20 cellular contexts compared by ENCODE assay signal in the genomic region with DNA sequence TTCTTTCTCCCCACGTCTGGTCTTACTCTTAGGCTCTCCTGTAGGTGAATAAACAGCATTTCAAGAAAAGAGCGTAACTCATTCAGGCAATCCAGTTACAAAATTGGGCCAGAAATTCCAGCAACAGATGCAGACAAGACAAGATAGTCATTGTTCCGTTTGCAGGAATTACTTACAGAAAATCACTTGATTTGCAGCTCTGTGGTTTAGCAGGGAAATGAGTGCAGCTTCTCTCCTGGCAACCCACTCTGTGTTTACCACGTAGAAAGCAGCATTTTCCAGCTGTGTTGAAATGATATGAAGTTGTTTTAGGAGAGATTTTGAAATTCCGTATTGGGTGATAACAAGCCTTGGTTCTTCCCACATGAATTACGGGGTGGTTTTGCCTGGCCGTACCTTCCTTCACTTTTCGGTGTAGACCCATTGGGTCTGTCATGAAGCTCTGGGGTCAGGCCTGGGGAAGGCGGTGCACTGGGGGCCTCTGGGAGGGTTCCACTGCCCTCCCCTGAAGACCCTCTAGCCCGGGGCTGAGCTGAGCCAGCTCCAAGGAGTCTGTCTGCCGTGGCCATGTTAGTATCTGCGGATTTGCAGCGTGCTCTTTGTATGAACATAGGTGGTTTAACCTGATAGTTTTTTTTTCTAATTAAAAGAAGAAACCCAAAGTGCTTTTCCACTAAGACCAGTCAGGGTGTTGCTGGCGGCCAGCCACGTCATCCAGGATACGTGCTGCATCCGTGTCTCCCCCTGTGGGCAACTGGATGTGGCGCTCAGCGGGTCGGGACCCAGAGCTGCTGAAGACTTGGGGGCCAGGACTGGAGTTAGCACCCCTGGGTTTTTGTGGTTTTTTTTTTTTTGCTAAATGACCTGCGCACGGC. TPM values are rescaled to one million over a fixed set of nuclear protein-coding genes. Genes with fewer than 3 reads are reported as not detected.
DNase-seq lines count a peak whose midpoint lies in the region; ATAC-seq and TF ChIP-seq lines count a peak whose summit lies in the region.
"Had no signal": no experiment of that assay in that cellular context is flagged by ENCODE, and none has a peak within 500 bp of the region (broad histone marks: within the 10 kb centered on the region; RNA-seq: fewer than 3 reads in every experiment).

No MANE protein-coding gene starts in this region.

- H3K27me3 Mint-ChIP-seq in stimulated activated memory B cell treated with anti-CD40 and anti-IgM and Interleukin-4, amounts not matched to agents 10 μg/mL and 1 μg/mL and 100 μg/mL, for 72 hours = no peaks in the 10 kb centered on the region

- H3K36me3 ChIP-seq in spleen = peaks cover 8 to 99% (median 78%) of the 10 kb centered on the region in 6 donors

- H3K36me3 Mint-ChIP-seq in stimulated activated memory B cell treated with anti-CD40 and anti-IgM and Interleukin-4, amounts not matched to agents 10 μg/mL and 1 μg/mL and 100 μg/mL, for 72 hours = peaks cover 91% of the 10 kb centered on the region

- no peak overlapping the region for H3K27ac ChIP-seq in right cardiac atrium (ENCODE audit: low read length)
- H3K27ac ChIP-seq in spleen = no peak overlapping the region
- H3K27ac ChIP-seq: BLaER1, GM23248, SJCRH30 had no signal

- ATAC-seq in right cardiac atrium = no peak
- ATAC-seq in stimulated activated memory B cell treated with anti-CD40 and anti-IgM and Interleukin-4, amounts not matched to agents 10 μg/mL and 1 μg/mL and 100 μg/mL, for 72 hours = no peak
- ATAC-seq: left colon had no signal

- H3K4me1 ChIP-seq in right cardiac atrium (ENCODE audit: control insufficient read depth, insufficient read depth, low read length) (no peaks in the 10 kb centered on the region), spleen (no peaks in the 10 kb centered on the region)
- H3K4me1 ChIP-seq: SJCRH30 had no signal

- H3K9me3 ChIP-seq in right cardiac atrium (ENCODE audit: control insufficient read depth, low read length) (no peaks in the 10 kb centered on the region), spleen (peaks cover 0 to 14% (median 0%) of the 10 kb centered on the region in 8 donors)
- H3K9me3 ChIP-seq: BLaER1, SJCRH30 had no signal

- TF ChIP-seq CTCF in choroid plexus epithelial cell (conservative IDR thresholded peaks at IDR 0.05; ENCODE audit: low read depth, low read length) = no peak
- no peak for TF ChIP-seq CTCF in spleen (IDR thresholded peaks at IDR 0.05 in 8 of 11, conservative IDR thresholded peaks at IDR 0.05 in 3 of 11)

- 83% methylated on average over 22 of the region's 22 CpGs for WGBS in right cardiac atrium
- WGBS in spleen, 5 donors = 94 to 95% (median 95%) methylated on average over 22 of the region's 22 CpGs

- no peak overlapping the region for H3K27ac Mint-ChIP-seq in stimulated activated memory B cell treated with anti-CD40 and anti-IgM and Interleukin-4, amounts not matched to agents 10 μg/mL and 1 μg/mL and 100 μg/mL, for 72 hours

- no peak for TF ChIP-seq POLR2A in spleen (IDR thresholded peaks at IDR 0.05)

- peak; percentile 30 for DNase-seq in RPMI7951 (ENCODE audit: low read depth)
- DNase-seq in choroid plexus epithelial cell (ENCODE audit: low read depth) = peak; percentile 65
- peak in 2 of 3 donors; percentile 62 to 67 for DNase-seq in right cardiac atrium
- peak; percentile 28 for DNase-seq in spleen
- no peak for DNase-seq in HK-2 (ENCODE audit: unreplicated experiment)
- DNase-seq in NCI-H2196 treated with DMSO at 0.1 percent for 48 hours (lab: John Stamatoyannopoulos, UW; ENCODE audit: unreplicated experiment) = no peak
- no peak for DNase-seq in NCI-H2227 (lab: John Stamatoyannopoulos, UW; ENCODE audit: unreplicated experiment)
- DNase-seq: activated CD4-positive, CD25-positive, alpha-beta regulatory T cell treated with anti-CD3 and anti-CD28 coated beads, Interleukin-2, amount 50 U/mL, for 72 hours; activated effector memory CD4-positive, alpha-beta T cell treated with Interleukin-2 at 50 U/mL for 16 hours; dermis blood vessel endothelial cell; DMS 273 treated with DMSO at 0.1 percent for 48 hours; GM23248; NCI-H1930; NCI-H510A treated with DMSO at 0.1 percent for 48 hours; SJCRH30; small intestine had no signal

- H3K9me3 Mint-ChIP-seq in stimulated activated memory B cell treated with anti-CD40 and anti-IgM and Interleukin-4, amounts not matched to agents 10 μg/mL and 1 μg/mL and 100 μg/mL, for 72 hours = no peaks in the 10 kb centered on the region

- H3K4me3 ChIP-seq in choroid plexus epithelial cell (ENCODE audit: low read depth, low read length) (no peak overlapping the region), right cardiac atrium (ENCODE audit: low read length) (no peak overlapping the region), spleen (no peak overlapping the region)
- H3K4me3 ChIP-seq: BLaER1, GM23248, SJCRH30, tibial nerve had no signal

- intact Hi-C loops in right cardiac atrium (cut with DNase I) (no loop called here), spleen (cut with DNase I; ENCODE audit: low total_unique reads) (no loop called here)

- no peak overlapping the region for H3K4me3 Mint-ChIP-seq in stimulated activated memory B cell treated with anti-CD40 and anti-IgM and Interleukin-4, amounts not matched to agents 10 μg/mL and 1 μg/mL and 100 μg/mL, for 72 hours

- H3K27me3 ChIP-seq in right cardiac atrium (ENCODE audit: control insufficient read depth, insufficient read depth) = no peaks in the 10 kb centered on the region
- H3K27me3 ChIP-seq in spleen (replicated peaks in 1 of 7) = no peaks in the 10 kb centered on the region
- H3K27me3 ChIP-seq: SJCRH30, tibial nerve had no signal

- H3K4me1 Mint-ChIP-seq in stimulated activated memory B cell treated with anti-CD40 and anti-IgM and Interleukin-4, amounts not matched to agents 10 μg/mL and 1 μg/mL and 100 μg/mL, for 72 hours = peaks cover 12% of the 10 kb centered on the region

RNA-seq across cellular contexts. Expression of gene KCNG2, which starts 58.9 kb away (rescaled TPM):
- total RNA-seq in RPMI7951 (2014; rRNA removed; shearing (Covaris generic)) = not detected in 2 replicates
- total RNA-seq in right cardiac atrium = under 1 TPM in 2 of 4 donors, not detected in 2; 0.15 to 0.37 TPM
- not detected for polyA plus RNA-seq in right cardiac atrium
- total RNA-seq in spleen = 1 to 10 TPM in 3 of 7 donors, under 1 TPM in 3, not detected in 1; 0.17 to 3.2 (median 1.1) TPM
- polyA plus RNA-seq in spleen = under 1 TPM; 0.15 to 0.38 (median 0.22) TPM
- total RNA-seq: GM23248, left colon, SJCRH30 had no signal
- polyA plus RNA-seq: GM23248 had no signal

RNA-seq across cellular contexts. Expression of gene CTDP1, which starts 59.2 kb away (rescaled TPM):
- total RNA-seq in RPMI7951 (2014; rRNA removed; shearing (Covaris generic)) = 6.2 and 8.3 TPM in 2 replicates
- 10 to 100 TPM in 2 of 4 donors, 1 to 10 TPM in 2; 9.6 to 11.5 (median 10.1) TPM for total RNA-seq in right cardiac atrium
- 7.1 TPM for polyA plus RNA-seq in right cardiac atrium
- total RNA-seq in spleen = 10 to 100 TPM; 24.5 to 54.6 (median 30.5) TPM
- 10 to 100 TPM; 13.6 to 20.8 (median 18.0) TPM for polyA plus RNA-seq in spleen

Comparison
In these comparisons a context has a peak if more than half of its experiments do, and no peak if none do; other contexts are left out.
1. DNase-seq: peak in RPMI7951 (single experiment), choroid plexus epithelial cell (single experiment), right cardiac atrium (2 of 3) and spleen (single experiment); none in HK-2 (single experiment), NCI-H2196 treated with DMSO at 0.1 percent for 48 hours (single experiment) and NCI-H2227 (single experiment).